ENCODE assay signal across 1 cellular context in genomic region chr6:20906938-20907337, GRCh38.
TF ChIP-seq lines count a peak whose summit lies in the region.

No MANE protein-coding gene starts in this region.

TF ChIP-seq in K562, 482 proteins besides CTCF, POLR2A, EP300 and RAD21 (continued from another document):
- TF ChIP-seq ZBTB11 (CRISPR knock-in tag; IDR thresholded peaks at IDR 0.05) (no peak), GATAD2A (IDR thresholded peaks at IDR 0.05) (no peak), ZEB2 (IDR thresholded peaks at IDR 0.05) (no peak), BHLHE40 (IDR thresholded peaks at IDR 0.05; ENCODE audit: low read length) (no peak), NFE2 (IDR thresholded peaks at IDR 0.05; ENCODE audit: low read depth) (no peak), COPS2 (conservative IDR thresholded peaks at IDR 0.05) (no peak), LARP7 (IDR thresholded peaks at IDR 0.05) (no peak), ZNF239 (CRISPR knock-in tag; IDR thresholded peaks at IDR 0.05) (no peak), MAFF (IDR thresholded peaks at IDR 0.05; ENCODE audit: low read length) (no peak)
TF ChIP-seq in K562: peak in this region for 2.
